10 cellular contexts compared by ENCODE assay signal in the genomic region with DNA sequence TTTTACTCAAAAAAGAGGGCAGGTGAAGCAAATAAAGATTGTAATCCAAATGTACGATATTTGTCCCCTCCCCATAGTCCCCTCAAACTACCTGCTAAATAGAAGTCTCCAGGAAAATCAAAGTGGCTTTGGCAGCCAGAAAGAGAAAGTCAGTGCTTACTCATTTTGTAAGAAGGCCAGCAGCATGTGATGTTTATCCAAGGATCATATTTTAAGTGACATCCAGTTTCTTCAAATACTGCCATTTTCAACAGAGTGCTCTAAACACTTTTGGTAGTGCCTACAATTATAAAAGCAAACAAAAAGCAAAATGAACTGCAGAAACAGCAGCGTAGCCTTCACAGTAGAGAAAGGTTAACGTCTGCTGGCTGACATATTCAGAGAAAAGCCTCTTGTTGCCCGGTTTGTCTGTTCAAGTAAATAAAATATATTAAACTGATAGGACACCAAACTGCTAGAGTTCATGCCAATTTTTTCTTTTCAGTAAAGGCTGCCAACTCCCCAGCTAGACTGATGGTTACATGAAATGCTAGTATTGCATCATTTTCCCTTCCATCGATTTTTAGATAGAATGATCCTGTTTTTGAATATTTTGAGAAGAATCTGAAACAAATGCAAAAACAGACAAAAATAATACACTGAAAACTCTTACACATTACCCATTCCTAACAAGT.
A peak's percentile ranks its signal among the peaks of the same experiment; 100 is the strongest.
DNase-seq lines count a peak whose midpoint lies in the region; ATAC-seq and TF ChIP-seq lines count a peak whose summit lies in the region.
"Had no signal": no experiment of that assay in that cellular context is flagged by ENCODE, and none has a peak within 500 bp of the region (broad histone marks: within the 10 kb centered on the region; RNA-seq: fewer than 3 reads in every experiment).

No MANE protein-coding gene starts in this region.

- H3K27me3 ChIP-seq in ovary: no peaks in the 10 kb centered on the region
- H3K27me3 ChIP-seq: spleen had no signal

- H3K9me3 ChIP-seq in HEK293 (ENCODE audit: control insufficient read depth, insufficient read depth, low read depth, low read length): no peaks in the 10 kb centered on the region; the same call in 1 of the 2 replicates
- H3K9me3 ChIP-seq in ovary: peaks cover 0 to 4% of the 10 kb centered on the region in 2 donors

- POLR2A ChIA-PET in HEK293 (lab: Yijun Ruan, JAX): no interaction called here

- CTCF ChIA-PET in HEK293 (lab: Yijun Ruan, JAX): interaction anchor here (0.6 to 0.7 kb wide), 2 partner anchors 52 to 583 kb away, joined by 3 to 5 read pairs; no protein-coding TSS in a partner anchor

- no peak overlapping the region for H3K4me3 ChIP-seq in HEK293 (ENCODE audit: low read depth, low read length)
- no peak overlapping the region for H3K4me3 ChIP-seq in ovary
- H3K4me3 ChIP-seq: spleen had no signal

- H3K36me3 ChIP-seq in HEK293 (ENCODE audit: control insufficient read depth in 2 of 2, insufficient read depth in 1 of 2, low read length in 2 of 2): no peaks in the 10 kb centered on the region
- H3K36me3 ChIP-seq in ovary: no peaks in the 10 kb centered on the region
- H3K36me3 ChIP-seq: spleen had no signal

- peaks cover 4% of the 10 kb centered on the region for H3K9me3 Mint-ChIP-seq in activated T-helper 1 cell treated with anti-CD3 and anti-CD28 coated beads, Interleukin-12 subunit alpha, Interleukin-12 subunit beta, Interleukin-2, Interleukin-4 antibody, amounts not matched to agents 30 ng/mL and 10 ng/mL and 1 ng/mL, durations not matched to agents 14 hours and 24 hours and 36 hours

- 7 to 12% (median 9%) methylated on average over 5 of the region's 5 CpGs for WGBS in ovary, 3 donors

- no peaks in the 10 kb centered on the region for H3K36me3 Mint-ChIP-seq in activated T-helper 1 cell treated with anti-CD3 and anti-CD28 coated beads, Interleukin-12 subunit alpha, Interleukin-12 subunit beta, Interleukin-2, Interleukin-4 antibody, amounts not matched to agents 30 ng/mL and 10 ng/mL and 1 ng/mL, durations not matched to agents 14 hours and 24 hours and 36 hours (ENCODE audit: low read depth)

- TF ChIP-seq EP300 in ovary (IDR thresholded peaks at IDR 0.05): no peak

- H3K27ac ChIP-seq in 22Rv1: peak overlapping the region; percentile 85
- H3K27ac ChIP-seq in HEK293 (ENCODE audit: extremely low read depth, low read depth, low read length): peak overlapping the region; percentile 39
- no peak overlapping the region for H3K27ac ChIP-seq in ovary
- H3K27ac ChIP-seq: spleen had no signal

- H3K27me3 Mint-ChIP-seq in activated T-helper 1 cell treated with anti-CD3 and anti-CD28 coated beads, Interleukin-12 subunit alpha, Interleukin-12 subunit beta, Interleukin-2, Interleukin-4 antibody, amounts not matched to agents 30 ng/mL and 10 ng/mL and 1 ng/mL, durations not matched to agents 14 hours and 24 hours and 36 hours (ENCODE audit: insufficient read depth): no peaks in the 10 kb centered on the region
- H3K27me3 Mint-ChIP-seq: dendritic cell treated with granulocyte-macrophage colony-stimulating factor and Interleukin-4, amounts not matched to agents 40 ng/mL and 50 ng/mL, for 4 days had no signal

- H3K27ac Mint-ChIP-seq in activated T-helper 1 cell treated with anti-CD3 and anti-CD28 coated beads, Interleukin-12 subunit alpha, Interleukin-12 subunit beta, Interleukin-2, Interleukin-4 antibody, amounts not matched to agents 30 ng/mL and 10 ng/mL and 1 ng/mL, durations not matched to agents 14 hours and 24 hours and 36 hours: no peak overlapping the region
- H3K27ac Mint-ChIP-seq: dendritic cell treated with granulocyte-macrophage colony-stimulating factor and Interleukin-4, amounts not matched to agents 40 ng/mL and 50 ng/mL, for 4 days had no signal

- no peak for TF ChIP-seq CTCF in 22Rv1 (IDR thresholded peaks at IDR 0.05)
- TF ChIP-seq CTCF in HEK293 (tag by site-specific recombination; IDR thresholded peaks at IDR 0.05): no peak
- no peak for TF ChIP-seq CTCF in ovary (IDR thresholded peaks at IDR 0.05)

- ATAC-seq in HG03280 (IDR thresholded peaks at IDR 0.05; ENCODE audit: unreplicated experiment) (no peak), GM18498 (IDR thresholded peaks at IDR 0.05; ENCODE audit: unreplicated experiment) (no peak)

- H3K4me1 Mint-ChIP-seq in activated T-helper 1 cell treated with anti-CD3 and anti-CD28 coated beads, Interleukin-12 subunit alpha, Interleukin-12 subunit beta, Interleukin-2, Interleukin-4 antibody, amounts not matched to agents 30 ng/mL and 10 ng/mL and 1 ng/mL, durations not matched to agents 14 hours and 24 hours and 36 hours (ENCODE audit: low read depth): no peaks in the 10 kb centered on the region

- DNase-seq in NCI-H748 (lab: John Stamatoyannopoulos, UW; ENCODE audit: unreplicated experiment) (peak; percentile 90), fibroblast of gingiva (ENCODE audit: low read depth) (peak; percentile 62), ovary (no peak)
- DNase-seq in activated T-helper 1 cell treated with anti-CD3 and anti-CD28 coated beads, Interleukin-12 subunit alpha, Interleukin-12 subunit beta, Interleukin-2, Interleukin-4 antibody, amounts not matched to agents 30 ng/mL and 10 ng/mL and 1 ng/mL, durations not matched to agents 14 hours and 24 hours and 36 hours (ENCODE audit: low spot score): no peak
- DNase-seq: spleen had no signal

- intact Hi-C loops in activated T-helper 1 cell treated with anti-CD3 and anti-CD28 coated beads, Interleukin-12 subunit alpha, Interleukin-12 subunit beta, Interleukin-2, Interleukin-4 antibody, amounts not matched to agents 30 ng/mL and 10 ng/mL and 1 ng/mL, durations not matched to agents 14 hours and 24 hours and 36 hours (cut with micrococcal nuclease): no loop called here
- intact Hi-C loops in ovary (cut with DNase I): no loop called here

- no peak overlapping the region for H3K4me3 Mint-ChIP-seq in activated T-helper 1 cell treated with anti-CD3 and anti-CD28 coated beads, Interleukin-12 subunit alpha, Interleukin-12 subunit beta, Interleukin-2, Interleukin-4 antibody, amounts not matched to agents 30 ng/mL and 10 ng/mL and 1 ng/mL, durations not matched to agents 14 hours and 24 hours and 36 hours
- H3K4me3 Mint-ChIP-seq: dendritic cell treated with granulocyte-macrophage colony-stimulating factor and Interleukin-4, amounts not matched to agents 40 ng/mL and 50 ng/mL, for 4 days had no signal

- TF ChIP-seq POLR2A in ovary (IDR thresholded peaks at IDR 0.05): no peak

- peaks cover 17% of the 10 kb centered on the region for H3K4me1 ChIP-seq in HEK293 (ENCODE audit: control insufficient read depth, insufficient read depth, low read length)
- peaks cover 4% of the 10 kb centered on the region for H3K4me1 ChIP-seq in ovary (ENCODE audit: insufficient read depth)
- H3K4me1 ChIP-seq: spleen had no signal

TF ChIP-seq in HEK293, 187 proteins besides CTCF, POLR2A, EP300 and RAD21 (continues in another document):
- 0 out of 2 replicates have a peak, but pooled peaks have one; percentile 17 for TF ChIP-seq OSR2 (tag by site-specific recombination; IDR thresholded peaks at IDR 0.05)
- TF ChIP-seq ZNF433 (tag by site-specific recombination; IDR thresholded peaks at IDR 0.05; ENCODE audit: low read depth): no peak
- TF ChIP-seq ZNF776 (tag by site-specific recombination; IDR thresholded peaks at IDR 0.05; ENCODE audit: borderline replicate concordance): no peak
- TF ChIP-seq ZNF311 (tag by site-specific recombination; IDR thresholded peaks at IDR 0.05; ENCODE audit: borderline replicate concordance): no peak
- TF ChIP-seq HOXC10 (CRISPR knock-in tag; IDR thresholded peaks at IDR 0.05): no peak
- TF ChIP-seq TRIM28 (IDR thresholded peaks at IDR 0.05; ENCODE audit: borderline replicate concordance, low read length): peak; percentile 39; the same call in 1 of the 2 replicates
- no peak for TF ChIP-seq ZNF76 (tag by site-specific recombination; IDR thresholded peaks at IDR 0.05; ENCODE audit: borderline replicate concordance, low read depth)
- TF ChIP-seq, protein P1, sequence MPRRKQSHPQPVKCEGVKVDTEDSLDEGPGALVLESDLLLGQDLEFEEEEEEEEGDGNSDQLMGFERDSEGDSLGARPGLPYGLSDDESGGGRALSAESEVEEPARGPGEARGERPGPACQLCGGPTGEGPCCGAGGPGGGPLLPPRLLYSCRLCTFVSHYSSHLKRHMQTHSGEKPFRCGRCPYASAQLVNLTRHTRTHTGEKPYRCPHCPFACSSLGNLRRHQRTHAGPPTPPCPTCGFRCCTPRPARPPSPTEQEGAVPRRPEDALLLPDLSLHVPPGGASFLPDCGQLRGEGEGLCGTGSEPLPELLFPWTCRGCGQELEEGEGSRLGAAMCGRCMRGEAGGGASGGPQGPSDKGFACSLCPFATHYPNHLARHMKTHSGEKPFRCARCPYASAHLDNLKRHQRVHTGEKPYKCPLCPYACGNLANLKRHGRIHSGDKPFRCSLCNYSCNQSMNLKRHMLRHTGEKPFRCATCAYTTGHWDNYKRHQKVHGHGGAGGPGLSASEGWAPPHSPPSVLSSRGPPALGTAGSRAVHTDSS (tag by site-specific recombination; IDR thresholded peaks at IDR 0.05): no peak
- TF ChIP-seq ZNF138 (tag by site-specific recombination; IDR thresholded peaks at IDR 0.05; ENCODE audit: borderline replicate concordance): no peak
- no peak for TF ChIP-seq ZNF747 (tag by site-specific recombination; IDR thresholded peaks at IDR 0.05)
- TF ChIP-seq ZSCAN16 (tag by site-specific recombination; IDR thresholded peaks at IDR 0.05): peak; percentile 64; the same call in 1 of the 2 replicates
- TF ChIP-seq, protein P2, sequence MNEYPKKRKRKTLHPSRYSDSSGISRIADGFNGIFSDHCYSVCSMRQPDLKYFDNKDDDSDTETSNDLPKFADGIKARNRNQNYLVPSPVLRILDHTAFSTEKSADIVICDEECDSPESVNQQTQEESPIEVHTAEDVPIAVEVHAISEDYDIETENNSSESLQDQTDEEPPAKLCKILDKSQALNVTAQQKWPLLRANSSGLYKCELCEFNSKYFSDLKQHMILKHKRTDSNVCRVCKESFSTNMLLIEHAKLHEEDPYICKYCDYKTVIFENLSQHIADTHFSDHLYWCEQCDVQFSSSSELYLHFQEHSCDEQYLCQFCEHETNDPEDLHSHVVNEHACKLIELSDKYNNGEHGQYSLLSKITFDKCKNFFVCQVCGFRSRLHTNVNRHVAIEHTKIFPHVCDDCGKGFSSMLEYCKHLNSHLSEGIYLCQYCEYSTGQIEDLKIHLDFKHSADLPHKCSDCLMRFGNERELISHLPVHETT (tag by site-specific recombination; IDR thresholded peaks at IDR 0.05): no peak
- peak; percentile 79 for TF ChIP-seq FEZF1 (tag by site-specific recombination; IDR thresholded peaks at IDR 0.05)

Comparison
In these comparisons a context has a peak if more than half of its experiments do, and no peak if none do; other contexts are left out.
1. H3K27ac ChIP-seq: peak in 22Rv1 (single experiment) and HEK293 (single experiment); none in ovary (0 of 2).
2. DNase-seq: peak in NCI-H748 (single experiment) and fibroblast of gingiva (single experiment); none in activated T-helper 1 cell treated with anti-CD3 and anti-CD28 coated beads, Interleukin-12 subunit alpha, Interleukin-12 subunit beta, Interleukin-2, Interleukin-4 antibody, amounts not matched to agents 30 ng/mL and 10 ng/mL and 1 ng/mL, durations not matched to agents 14 hours and 24 hours and 36 hours (single experiment) and ovary (0 of 5).